Comparison of ENCODE assay signal across 8 cellular contexts in genomic region chr5:141878771-141879759, GRCh38. TPM values are rescaled to one million over a fixed set of nuclear protein-coding genes. Genes with fewer than 3 reads are reported as not detected.
A peak's percentile ranks its signal among the peaks of the same experiment; 100 is the strongest.
DNase-seq lines count a peak whose midpoint lies in the region; ATAC-seq and TF ChIP-seq lines count a peak whose summit lies in the region.

No MANE protein-coding gene starts in this region.

- H3K4me3 Mint-ChIP-seq in activated naive CD8-positive, alpha-beta T cell treated with anti-CD3 and anti-CD28 coated beads, Interleukin-2, amount 50 U/mL, for 24 hours = peak overlapping the region; percentile 78

- intact Hi-C loops in cardiac septum (cut with DNase I) (loop anchor here (2.0 to 5.0 kb wide), 4 partner anchors 42 to 186 kb away; no protein-coding TSS in a partner anchor), tibial artery (cut with DNase I; ENCODE audit: low total_unique reads) (loop anchor here (2.0 to 10.0 kb wide), 3 partner anchors 37 to 178 kb away; no protein-coding TSS in a partner anchor)

- H4K20me1 ChIP-seq in SU-DHL-6 (ENCODE audit: low read depth, low read length) = no peaks in the 10 kb centered on the region

- DNase-seq in GM10266 (ENCODE audit: extremely low spot score) (peak; percentile 88), NCI-H1092 treated with DMSO at 0.1 percent for 48 hours (lab: John Stamatoyannopoulos, UW) (peak; percentile 77), cardiac septum (ENCODE audit: low spot score) (peak; percentile 93), tibial artery (peak; percentile 90 to 93)
- DNase-seq in activated naive CD8-positive, alpha-beta T cell treated with anti-CD3 and anti-CD28 coated beads, Interleukin-2, amount 50 U/mL, for 24 hours = peak; percentile 89

- no peaks in the 10 kb centered on the region for H3K9me3 ChIP-seq in SU-DHL-6 (ENCODE audit: insufficient read depth, low read length)
- H3K9me3 ChIP-seq in parathyroid adenoma (ENCODE audit: control insufficient read depth, low read length) = no peaks in the 10 kb centered on the region
- H3K9me3 ChIP-seq in tibial artery = no peaks in the 10 kb centered on the region

- H3K27ac ChIP-seq in SU-DHL-6 (ENCODE audit: low read depth, low read length) = no peak overlapping the region
- peak overlapping the region; percentile 99 for H3K27ac ChIP-seq in parathyroid adenoma
- H3K27ac ChIP-seq in tibial artery = peak overlapping the region; percentile 74 to 76

- ATAC-seq in HG02623 (IDR thresholded peaks at IDR 0.05; ENCODE audit: unreplicated experiment) = peak; percentile 89
- peak; percentile 89 for ATAC-seq in activated naive CD8-positive, alpha-beta T cell treated with anti-CD3 and anti-CD28 coated beads, Interleukin-2, amount 50 U/mL, for 24 hours

- H3K9me3 Mint-ChIP-seq in activated naive CD8-positive, alpha-beta T cell treated with anti-CD3 and anti-CD28 coated beads, Interleukin-2, amount 50 U/mL, for 24 hours = no peaks in the 10 kb centered on the region

- H3K4me1 Mint-ChIP-seq in activated naive CD8-positive, alpha-beta T cell treated with anti-CD3 and anti-CD28 coated beads, Interleukin-2, amount 50 U/mL, for 24 hours = peaks cover 20% of the 10 kb centered on the region

- H3K4me2 ChIP-seq in SU-DHL-6 (ENCODE audit: low read depth, low read length, poor library complexity, severe bottlenecking) (no peak overlapping the region), parathyroid adenoma (ENCODE audit: low read length) (peak overlapping the region; percentile 75)

- H3K9ac ChIP-seq in SU-DHL-6 (ENCODE audit: low read length) (no peak overlapping the region), parathyroid adenoma (peak overlapping the region; percentile 84)

- no peaks in the 10 kb centered on the region for H3K27me3 ChIP-seq in SU-DHL-6 (ENCODE audit: low read length)
- H3K27me3 ChIP-seq in parathyroid adenoma (ENCODE audit: control insufficient read depth, insufficient read depth, low read length) = peaks cover 6% of the 10 kb centered on the region
- H3K27me3 ChIP-seq in tibial artery = peaks cover 0 to 66% of the 10 kb centered on the region in 2 donors

- H3K27me3 Mint-ChIP-seq in activated naive CD8-positive, alpha-beta T cell treated with anti-CD3 and anti-CD28 coated beads, Interleukin-2, amount 50 U/mL, for 24 hours = peaks cover 86% of the 10 kb centered on the region

- no peak overlapping the region for H3K27ac Mint-ChIP-seq in activated naive CD8-positive, alpha-beta T cell treated with anti-CD3 and anti-CD28 coated beads, Interleukin-2, amount 50 U/mL, for 24 hours

- TF ChIP-seq CTCF in GM10266 (IDR thresholded peaks at IDR 0.05; ENCODE audit: control insufficient read depth, insufficient read depth, low read depth, missing control alignments) (peak; percentile 98), SU-DHL-6 (IDR thresholded peaks at IDR 0.05; ENCODE audit: insufficient read depth, low read length, poor library complexity, severe bottlenecking) (peak; percentile 72), parathyroid adenoma (IDR thresholded peaks at IDR 0.05) (peak; percentile 99), tibial artery (IDR thresholded peaks at IDR 0.05) (peak; percentile 95 to 97)

- H2AFZ ChIP-seq in SU-DHL-6 (ENCODE audit: low read depth, low read length, severe bottlenecking) = no peak overlapping the region
- H2AFZ ChIP-seq in parathyroid adenoma = peak overlapping the region; percentile 96

- no peaks in the 10 kb centered on the region for H3K36me3 Mint-ChIP-seq in activated naive CD8-positive, alpha-beta T cell treated with anti-CD3 and anti-CD28 coated beads, Interleukin-2, amount 50 U/mL, for 24 hours (ENCODE audit: low read depth)

- H3K9me2 ChIP-seq in SU-DHL-6 (replicated peaks; ENCODE audit: insufficient read depth, low read length) = no peaks in the 10 kb centered on the region

- H3K79me2 ChIP-seq in SU-DHL-6 (ENCODE audit: insufficient read depth, low read length) (no peaks in the 10 kb centered on the region), parathyroid adenoma (peaks cover 24% of the 10 kb centered on the region)

- H3K4me1 ChIP-seq in parathyroid adenoma (peaks cover 43% of the 10 kb centered on the region), tibial artery (peaks cover 0 to 51% (median 39%) of the 10 kb centered on the region in 4 donors)

- no peaks in the 10 kb centered on the region for H3K36me3 ChIP-seq in SU-DHL-6 (ENCODE audit: low read length)
- H3K36me3 ChIP-seq in parathyroid adenoma (ENCODE audit: control insufficient read depth, insufficient read depth, low read length) = no peaks in the 10 kb centered on the region
- H3K36me3 ChIP-seq in tibial artery = no peaks in the 10 kb centered on the region

- no peak overlapping the region for H3K4me3 ChIP-seq in SU-DHL-6 (ENCODE audit: insufficient read depth, low read length, poor library complexity, severe bottlenecking)
- H3K4me3 ChIP-seq in parathyroid adenoma (ENCODE audit: low read depth, low read length) = peak overlapping the region; percentile 69
- peak overlapping the region; percentile 68 to 82 for H3K4me3 ChIP-seq in tibial artery

- H3F3A ChIP-seq in SU-DHL-6 (ENCODE audit: insufficient read depth) = no peaks in the 10 kb centered on the region

RNA-seq across cellular contexts. Expression of gene PCDH1, which starts 0.9 kb away (rescaled TPM):
- total RNA-seq in cardiac septum = 16.9 TPM

RNA-seq across cellular contexts. Expression of gene DELE1, which starts 44.6 kb away (rescaled TPM):
- 115 TPM for total RNA-seq in cardiac septum
